ENCODE assay signal across 7 cellular contexts in genomic region chr16:15305894-15306293, GRCh38.
DNase-seq lines count a peak whose midpoint lies in the region; ATAC-seq, FAIRE-seq and TF ChIP-seq lines count a peak whose summit lies in the region.
"Not testable (repeated sequence)": the region's sequence is repeated elsewhere in the genome, so short reads cannot be mapped to it uniquely, and the experiment has no call there.

No MANE protein-coding gene starts in this region.

- H3K27ac ChIP-seq in keratinocyte (ENCODE audit: control insufficient read depth, insufficient read depth, low read length), result peak overlapping the region; percentile 64

- H3K36me3 ChIP-seq in keratinocyte (ENCODE audit: control insufficient read depth in 2 of 2, extremely low read depth in 1 of 2, insufficient read depth in 2 of 2, low read length in 2 of 2), result not testable (repeated sequence)

- dilution Hi-C loops in keratinocyte (cut with MboI; ENCODE audit: extremely low pct_ligation_motif_present, low sequenced_read_pairs), result not testable (repeated sequence)

- TF ChIP-seq CTCF in AG09309 (IDR thresholded peaks at IDR 0.05; ENCODE audit: control insufficient read depth, insufficient read depth, low read depth, low read length, missing control alignments); cardiac fibroblast (IDR thresholded peaks at IDR 0.05; ENCODE audit: low read depth, low read length); keratinocyte (optimal IDR thresholded peaks at IDR 0.05 in 1 of 3, IDR thresholded peaks at IDR 0.05 in 1 of 3, conservative IDR thresholded peaks at IDR 0.05 in 1 of 3; ENCODE audit: extremely low read depth in 1 of 3, insufficient read depth in 2 of 3, low read length in 3 of 3): not testable (repeated sequence)

- peak overlapping the region; percentile 22 for H3K4me2 ChIP-seq in keratinocyte (ENCODE audit: control insufficient read depth, extremely low read depth, insufficient read depth, low read depth, low read length)

- H3K4me1 ChIP-seq in keratinocyte (ENCODE audit: control insufficient read depth, extremely low read depth, insufficient read depth, low read length), result not testable (repeated sequence)

- not testable (repeated sequence) for H3K9me3 ChIP-seq in keratinocyte (ENCODE audit: control insufficient read depth, low read depth, low read length)

- H4K20me1 ChIP-seq in keratinocyte (ENCODE audit: control insufficient read depth, extremely low read depth, insufficient read depth, low read length), result not testable (repeated sequence)

- not testable (repeated sequence) for H3K4me3 ChIP-seq in AG09309 (ENCODE audit: control insufficient read depth, low read depth, low read length); cardiac fibroblast (replicated peaks in 1 of 2; ENCODE audit: low read depth in 2 of 2, low read length in 2 of 2); keratinocyte (ENCODE audit: control insufficient read depth in 2 of 3, extremely low read depth in 1 of 3, insufficient read depth in 2 of 3, low read depth in 1 of 3, low read length in 3 of 3)

- H3K9me1 ChIP-seq in keratinocyte (ENCODE audit: control insufficient read depth, extremely low read depth, insufficient read depth, low read length), result not testable (repeated sequence)

- peak; percentile 46 for DNase-seq in AG09309 (ENCODE audit: low read depth)
- DNase-seq in H4 (ENCODE audit: low spot score), result peak; percentile 67
- peak; percentile 76 for DNase-seq in M059J (ENCODE audit: low read depth)
- DNase-seq in cardiac fibroblast (ENCODE audit: low read depth in 2 of 2), result peak; percentile 9 to 62
- DNase-seq in fibroblast of peridontal ligament (ENCODE audit: extremely low read depth), result peak; percentile 78
- DNase-seq in keratinocyte (ENCODE audit: low read depth, low spot score), result peak; percentile 41

- H3K27me3 ChIP-seq in keratinocyte (ENCODE audit: control insufficient read depth, extremely low read depth, insufficient read depth, low read length), result not testable (repeated sequence)

- not testable (repeated sequence) for FAIRE-seq in keratinocyte (lab: Jason Lieb, UNC)

- H3K79me2 ChIP-seq in keratinocyte (ENCODE audit: control insufficient read depth, insufficient read depth, low read length), result not testable (repeated sequence)

- not testable (repeated sequence) for H2AFZ ChIP-seq in keratinocyte (ENCODE audit: control insufficient read depth, low read length)

- peak; percentile 76 for ATAC-seq in SK-N-SH treated with all-trans-retinoic acid at 6 μM for 48 hours

- H3K9ac ChIP-seq in keratinocyte (ENCODE audit: control insufficient read depth, extremely low read depth, insufficient read depth, low read length), result not testable (repeated sequence)
